ENCODE assay signal across 8 cellular contexts in the genomic region with DNA sequence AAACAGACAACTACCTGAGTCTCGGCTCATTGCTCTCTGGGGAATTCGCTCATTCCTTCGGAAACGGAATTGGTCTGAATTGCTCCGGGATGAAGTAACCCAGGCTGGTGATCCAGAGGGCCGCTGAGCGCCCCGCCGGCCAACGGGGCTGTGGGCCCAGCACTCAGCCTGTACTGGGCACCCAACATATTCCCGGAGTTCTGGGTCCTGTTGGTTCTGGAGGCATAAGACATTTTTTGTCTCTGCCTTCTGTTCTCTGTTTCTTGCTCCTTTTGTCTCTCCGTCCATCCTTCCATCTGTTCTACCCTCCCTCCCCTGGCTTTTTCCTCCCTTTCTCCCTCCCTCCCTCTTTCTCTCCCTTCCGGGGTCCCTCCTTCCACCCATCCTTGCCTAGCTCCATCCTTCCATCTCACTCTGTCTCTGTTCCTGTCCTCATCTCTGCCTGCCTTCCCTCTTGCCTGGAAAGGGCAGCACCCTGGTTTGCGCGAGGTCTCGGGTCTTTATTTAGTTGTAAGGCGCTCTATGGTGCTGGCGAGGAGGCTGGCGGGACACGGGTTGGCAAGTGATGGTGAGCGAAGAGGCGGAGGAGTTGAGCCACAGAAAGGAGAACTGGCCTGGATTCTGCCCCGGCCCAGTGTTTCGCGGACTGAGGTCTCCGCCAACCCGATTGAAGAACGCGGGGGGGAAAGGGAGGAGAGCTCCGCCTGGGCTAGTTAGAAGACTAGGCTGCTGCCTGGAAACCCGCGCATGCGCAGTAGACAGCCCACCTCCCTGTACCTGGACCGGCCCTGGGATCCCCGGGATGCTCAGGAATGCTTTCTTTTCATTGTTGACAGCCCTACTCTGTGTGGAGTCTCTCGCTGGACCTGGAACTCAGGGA.
DNase-seq lines count a peak whose midpoint lies in the region; ATAC-seq and TF ChIP-seq lines count a peak whose summit lies in the region.

No MANE protein-coding gene starts in this region.

- H3K36me3 Mint-ChIP-seq in naive thymus-derived CD8-positive, alpha-beta T cell, result peaks cover 5 to 17% (median 9%) of the 10 kb centered on the region in 3 donors

- peak; percentile 25 for DNase-seq in AG09309 (ENCODE audit: low read depth)
- peak; percentile 57 for DNase-seq in activated T-cell treated with anti-CD3 and anti-CD28 coated beads for 24 hours (ENCODE audit: low read depth)
- peak; percentile 88 for DNase-seq in fibroblast of gingiva (ENCODE audit: low read depth)
- peak in 9 of 10 donors; percentile 39 to 82 (median 44) for DNase-seq in naive thymus-derived CD8-positive, alpha-beta T cell
- DNase-seq in stimulated activated naive CD8-positive, alpha-beta T cell treated with anti-CD3 and anti-CD28 coated beads, Interleukin-15, amount 100 ng/mL, for 72 hours, result peak; percentile 67 to 70
- no peak for DNase-seq in HuH-7 (ENCODE audit: low spot score)

- peaks cover 16 to 18% (median 17%) of the 10 kb centered on the region in 4 donors for H3K4me1 Mint-ChIP-seq in naive thymus-derived CD8-positive, alpha-beta T cell
- H3K4me1 Mint-ChIP-seq in stimulated activated naive CD8-positive, alpha-beta T cell treated with anti-CD3 and anti-CD28 coated beads, Interleukin-15, amount 100 ng/mL, for 72 hours, result peaks cover 20% of the 10 kb centered on the region

- peak overlapping the region in 8 of 10 donors; percentile 0 to 74 (median 28) for H3K27ac Mint-ChIP-seq in naive thymus-derived CD8-positive, alpha-beta T cell
- H3K27ac Mint-ChIP-seq in stimulated activated naive CD8-positive, alpha-beta T cell treated with anti-CD3 and anti-CD28 coated beads, Interleukin-15, amount 100 ng/mL, for 72 hours, result peak overlapping the region in 1 of 2 donors; percentile 2

- TF ChIP-seq CTCF in AG09309 (IDR thresholded peaks at IDR 0.05; ENCODE audit: control insufficient read depth, insufficient read depth, low read depth, low read length, missing control alignments), result no peak

- H3K4me3 Mint-ChIP-seq in naive thymus-derived CD8-positive, alpha-beta T cell, result peak overlapping the region; percentile 67 to 88 (median 81)
- H3K4me3 Mint-ChIP-seq in stimulated activated naive CD8-positive, alpha-beta T cell treated with anti-CD3 and anti-CD28 coated beads, Interleukin-15, amount 100 ng/mL, for 72 hours, result peak overlapping the region; percentile 77 to 83

- POLR2A ChIA-PET in naive thymus-derived CD8-positive, alpha-beta T cell (lab: Charles Lee), result interaction anchor here (1.4 to 2.2 kb wide), 2 partner anchors 1014 to 1018 kb away, joined by 8 to 9 read pairs; no protein-coding TSS in a partner anchor

- peak overlapping the region; percentile 34 for H3K4me3 ChIP-seq in AG09309 (ENCODE audit: control insufficient read depth, low read depth, low read length)

- peaks cover 10 to 35% (median 20%) of the 10 kb centered on the region in 5 donors for H3K27me3 Mint-ChIP-seq in naive thymus-derived CD8-positive, alpha-beta T cell
- peaks cover 22% of the 10 kb centered on the region for H3K27me3 Mint-ChIP-seq in stimulated activated naive CD8-positive, alpha-beta T cell treated with anti-CD3 and anti-CD28 coated beads, Interleukin-15, amount 100 ng/mL, for 72 hours

- peak; percentile 73 for ATAC-seq in GM19455 (IDR thresholded peaks at IDR 0.05; ENCODE audit: unreplicated experiment)
- peak; percentile 27 for ATAC-seq in HG03575 (IDR thresholded peaks at IDR 0.05; ENCODE audit: extremely low read depth, insufficient number of reproducible peaks, low FRiP score, unreplicated experiment)
- peak; percentile 50 to 66 for ATAC-seq in naive thymus-derived CD8-positive, alpha-beta T cell
- ATAC-seq in stimulated activated naive CD8-positive, alpha-beta T cell treated with anti-CD3 and anti-CD28 coated beads, Interleukin-15, amount 100 ng/mL, for 72 hours, result peak; percentile 58

- H3K9me3 Mint-ChIP-seq in naive thymus-derived CD8-positive, alpha-beta T cell, result peaks cover 0 to 47% (median 21%) of the 10 kb centered on the region in 9 donors
- H3K9me3 Mint-ChIP-seq in stimulated activated naive CD8-positive, alpha-beta T cell treated with anti-CD3 and anti-CD28 coated beads, Interleukin-15, amount 100 ng/mL, for 72 hours, result peaks cover 16 to 30% of the 10 kb centered on the region in 2 donors
